ENCODE assay signal across 16 cellular contexts in the genomic region with DNA sequence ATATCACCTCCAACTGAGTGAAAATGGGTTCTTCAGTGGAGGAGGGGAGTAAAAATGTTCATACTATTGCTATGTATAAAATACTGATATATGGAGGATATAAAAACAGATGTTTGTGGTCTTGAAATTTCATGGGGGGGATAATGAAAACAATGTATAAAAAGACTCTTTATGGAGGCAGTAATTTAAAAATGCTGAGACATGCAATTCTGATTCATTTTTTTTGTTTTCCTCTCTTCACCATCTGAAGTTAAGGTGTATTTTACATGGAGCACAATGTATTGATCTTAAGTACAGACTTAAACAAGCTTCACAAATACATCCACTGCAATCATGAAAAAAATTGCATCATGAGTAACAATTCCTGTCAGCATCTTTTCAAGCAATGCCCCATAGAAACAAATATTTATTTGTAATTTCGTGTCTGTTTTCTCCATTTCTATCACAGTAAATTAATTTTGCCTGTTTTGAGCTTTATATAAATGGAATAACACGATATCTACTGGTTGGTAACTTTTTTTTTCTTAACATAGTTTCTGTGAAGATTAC.
DNase-seq lines count a peak whose midpoint lies in the region; ATAC-seq, FAIRE-seq and TF ChIP-seq lines count a peak whose summit lies in the region.
"Had no signal": no experiment of that assay in that cellular context is flagged by ENCODE, and none has a peak within 500 bp of the region (broad histone marks: within the 10 kb centered on the region; RNA-seq: fewer than 3 reads in every experiment).

No MANE protein-coding gene starts in this region.

- H3K9ac ChIP-seq in H1 (replicated peaks in 1 of 4; ENCODE audit: extremely low read depth in 1 of 4, low read depth in 3 of 4, low read length in 3 of 4) (no peak overlapping the region), SK-N-SH (no peak overlapping the region)

- 0 out of 2 replicates have a peak overlapping the region, but pooled peaks have one; percentile 49 for H3K27ac Mint-ChIP-seq in GM23338
- no peak overlapping the region for H3K27ac Mint-ChIP-seq in chondrocyte (ENCODE audit: unreplicated experiment)
- H3K27ac Mint-ChIP-seq: CD4-positive, CD25-positive, alpha-beta regulatory T cell; CD8-positive, alpha-beta memory T cell; H9 had no signal

- H3K9me2 ChIP-seq in GM23338 (ENCODE audit: insufficient read depth) (no peaks in the 10 kb centered on the region), PC-9 (ENCODE audit: insufficient read depth) (0 out of 2 replicates have a peak, but pooled peaks cover 6% of the 10 kb centered on the region), SK-N-SH (no peaks in the 10 kb centered on the region)

- H2BK15ac ChIP-seq in H1 (ENCODE audit: low read length) = no peak overlapping the region

- H4K91ac ChIP-seq in H1 (replicated peaks; ENCODE audit: insufficient read length, low read length) = no peak overlapping the region

- no peak overlapping the region for H2BK120ac ChIP-seq in H1 (replicated peaks; ENCODE audit: low read depth, low read length)

- no peak overlapping the region for H2BK20ac ChIP-seq in H1 (ENCODE audit: low read length)

- no peak overlapping the region for H3K14ac ChIP-seq in H1 (ENCODE audit: insufficient read length)

- intact Hi-C loops in PC-9 (cut with micrococcal nuclease; ENCODE audit: unreplicated experiment) = no loop called here

- H3K79me2 ChIP-seq in GM23338 (replicated peaks; ENCODE audit: insufficient read depth) (no peaks in the 10 kb centered on the region), PC-9 (ENCODE audit: low read depth) (no peaks in the 10 kb centered on the region), H1 (ENCODE audit: control insufficient read depth in 1 of 2, insufficient read depth in 2 of 2, low read length in 2 of 2) (no peaks in the 10 kb centered on the region), SK-N-SH (ENCODE audit: insufficient read depth) (no peaks in the 10 kb centered on the region)

- TF ChIP-seq RAD21 in A549 (conservative IDR thresholded peaks at IDR 0.05 in 1 of 2, IDR thresholded peaks at IDR 0.05 in 1 of 2) (no peak), H1 (IDR thresholded peaks at IDR 0.05 in 1 of 2, conservative IDR thresholded peaks at IDR 0.05 in 1 of 2; ENCODE audit: low read depth in 2 of 2, low read length in 2 of 2) (no peak), SK-N-SH (IDR thresholded peaks at IDR 0.05; ENCODE audit: low read length) (no peak)

- TF ChIP-seq CTCF in A549 (IDR thresholded peaks at IDR 0.05) (no peak), GM23338 (conservative IDR thresholded peaks at IDR 0.05; ENCODE audit: low read depth in 2 of 2) (no peak), PC-9 (conservative IDR thresholded peaks at IDR 0.05) (no peak), H1 (IDR thresholded peaks at IDR 0.05; ENCODE audit: control extremely low read depth in 1 of 3, insufficient read depth in 1 of 3, low read depth in 1 of 3, low read length in 3 of 3) (no peak), chondrocyte (IDR thresholded peaks at IDR 0.05) (no peak), SK-N-SH (IDR thresholded peaks at IDR 0.05) (no peak)

- BruUV-seq in PC-9 (replicated peaks; lab: Mats Ljungman, UMichigan) = no TSS peak

- H3K56ac ChIP-seq in H1 (replicated peaks; ENCODE audit: insufficient read length, low read depth, low read length) = no peak overlapping the region

- CTCF ChIA-PET in A549 (lab: Yijun Ruan, JAX) (no interaction called here), PC-9 (lab: Charles Lee) (no interaction called here), H1 (lab: Charles Lee; ENCODE audit: partially characterized antibody) (no interaction called here), SK-N-SH (lab: Yijun Ruan, JAX) (no interaction called here)

- no peak overlapping the region for H2AK5ac ChIP-seq in H1 (ENCODE audit: low read depth, low read length)

- no peaks in the 10 kb centered on the region for H3K36me3 Mint-ChIP-seq in GM23338 (ENCODE audit: low read depth)
- H3K36me3 Mint-ChIP-seq in chondrocyte (ENCODE audit: low read depth) = no peaks in the 10 kb centered on the region
- H3K36me3 Mint-ChIP-seq: CD4-positive, CD25-positive, alpha-beta regulatory T cell; CD8-positive, alpha-beta memory T cell had no signal

- TF ChIP-seq POLR2A in A549 (IDR thresholded peaks at IDR 0.05; ENCODE audit: low read length) = no peak
- no peak for TF ChIP-seq POLR2A in H1 (IDR thresholded peaks at IDR 0.05; ENCODE audit: control extremely low read depth in 1 of 2, low read depth in 2 of 2, low read length in 2 of 2)

- POLR2A ChIA-PET in A549 (lab: Yijun Ruan, JAX) = no interaction called here
- POLR2A ChIA-PET in PC-9 (lab: Charles Lee; ENCODE audit: unreplicated experiment) = no interaction called here
- POLR2A ChIA-PET in H1 (lab: Charles Lee; ENCODE audit: partially characterized antibody) = no interaction called here
- POLR2A ChIA-PET in SK-N-SH (lab: Yijun Ruan, JAX) = no interaction called here

- H3F3A ChIP-seq in GM23338 (replicated peaks; ENCODE audit: low read depth) (no peaks in the 10 kb centered on the region), PC-9 (ENCODE audit: insufficient read depth, low read depth) (no peaks in the 10 kb centered on the region), SK-N-SH (replicated peaks; ENCODE audit: insufficient read depth) (no peaks in the 10 kb centered on the region)

- H4K8ac ChIP-seq in H1 (ENCODE audit: extremely low read depth, insufficient read depth, low read length) = no peak overlapping the region

- TF ChIP-seq EP300 in A549 (IDR thresholded peaks at IDR 0.05) (no peak), H1 (IDR thresholded peaks at IDR 0.05; ENCODE audit: borderline replicate concordance in 1 of 2, low read depth in 2 of 2, low read length in 2 of 2) (no peak), SK-N-SH (IDR thresholded peaks at IDR 0.05; ENCODE audit: borderline replicate concordance in 1 of 2, low read depth in 1 of 2, low read length in 1 of 2) (no peak)

- ATAC-seq in A549 = no peak
- no peak for ATAC-seq in GM23338

- H3K4me3 Mint-ChIP-seq in GM23338 = no peak overlapping the region
- no peak overlapping the region for H3K4me3 Mint-ChIP-seq in chondrocyte (ENCODE audit: unreplicated experiment)
- H3K4me3 Mint-ChIP-seq: CD4-positive, CD25-positive, alpha-beta regulatory T cell; CD8-positive, alpha-beta memory T cell; H9 had no signal

- DNase-seq in A549 (ENCODE audit: low read depth in 1 of 2, low spot score in 1 of 2) (no peak), GM23338 (ENCODE audit: low spot score) (no peak), PC-9 (no peak), H1 (ENCODE audit: low read depth in 1 of 2, low spot score in 2 of 2) (no peak), chondrocyte (ENCODE audit: low spot score) (no peak), SK-N-SH (no peak)
- DNase-seq: ACHN; BE2C; C1 segment of cervical spinal cord; CD4-positive, CD25-positive, alpha-beta regulatory T cell; CD8-positive, alpha-beta memory T cell; COR-L47; GOT3; H9; KBM-7 had no signal

- H3K4me3 ChIP-seq in A549 (no peak overlapping the region), GM23338 (no peak overlapping the region), PC-9 (no peak overlapping the region), H1 (ENCODE audit: extremely low read depth in 1 of 4, insufficient read depth in 2 of 4, low read depth in 3 of 4, low read length in 4 of 4) (no peak overlapping the region), SK-N-SH (ENCODE audit: low read depth in 2 of 2, low read length in 1 of 2) (no peak overlapping the region)

- no peak overlapping the region for H2AFZ ChIP-seq in GM23338
- H2AFZ ChIP-seq in PC-9 = peak overlapping the region; percentile 11; the same call in 1 of the 2 replicates
- H2AFZ ChIP-seq in H1 (ENCODE audit: low read length) = no peak overlapping the region
- H2AFZ ChIP-seq in SK-N-SH (ENCODE audit: low read depth) = no peak overlapping the region

- H3K4me1 Mint-ChIP-seq in GM23338 (no peaks in the 10 kb centered on the region), chondrocyte (ENCODE audit: low read depth) (no peaks in the 10 kb centered on the region)
- H3K4me1 Mint-ChIP-seq: CD4-positive, CD25-positive, alpha-beta regulatory T cell; CD8-positive, alpha-beta memory T cell; H9 had no signal

- H3K9me3 ChIP-seq in A549 (no peaks in the 10 kb centered on the region), PC-9 (ENCODE audit: insufficient read depth, low read depth) (no peaks in the 10 kb centered on the region; the same call in 1 of the 2 replicates), H1 (ENCODE audit: insufficient read depth in 2 of 2, low read depth in 1 of 2, low read length in 1 of 2) (no peaks in the 10 kb centered on the region), SK-N-SH (no peaks in the 10 kb centered on the region)
- H3K9me3 ChIP-seq: BE2C had no signal

- no peak overlapping the region for H3K4ac ChIP-seq in H1 (replicated peaks; ENCODE audit: insufficient read length, low read depth, low read length)

- H4K20me1 ChIP-seq in GM23338 (replicated peaks; ENCODE audit: insufficient read depth) = no peaks in the 10 kb centered on the region
- H4K20me1 ChIP-seq in PC-9 (ENCODE audit: insufficient read depth) = no peaks in the 10 kb centered on the region
- no peaks in the 10 kb centered on the region for H4K20me1 ChIP-seq in H1 (replicated peaks in 1 of 2; ENCODE audit: control insufficient read depth in 1 of 2, insufficient read depth in 2 of 2, low read length in 2 of 2)
- H4K20me1 ChIP-seq in SK-N-SH (ENCODE audit: insufficient read depth) = no peaks in the 10 kb centered on the region

- H3K4me1 ChIP-seq in A549 (no peaks in the 10 kb centered on the region), GM23338 (ENCODE audit: insufficient read depth) (no peaks in the 10 kb centered on the region), PC-9 (replicated peaks; ENCODE audit: insufficient read depth) (no peaks in the 10 kb centered on the region), H1 (replicated peaks in 1 of 4; ENCODE audit: control insufficient read depth in 3 of 4, insufficient read depth in 4 of 4, low read length in 3 of 4) (no peaks in the 10 kb centered on the region), SK-N-SH (ENCODE audit: control insufficient read depth in 1 of 2, insufficient read depth in 2 of 2, low read depth in 1 of 2, low read length in 1 of 2) (no peaks in the 10 kb centered on the region; a peak in 1 of 4 replicates)
- H3K4me1 ChIP-seq: BE2C had no signal

- H3K9me3 Mint-ChIP-seq in GM23338 = no peaks in the 10 kb centered on the region
- no peaks in the 10 kb centered on the region for H3K9me3 Mint-ChIP-seq in chondrocyte (ENCODE audit: low read depth)
- H3K9me3 Mint-ChIP-seq: H9 had no signal

- H3K27ac ChIP-seq in A549 (no peak overlapping the region), GM23338 (ENCODE audit: low read depth) (no peak overlapping the region), PC-9 (no peak overlapping the region), H1 (ENCODE audit: low read depth, low read length) (no peak overlapping the region), SK-N-SH (ENCODE audit: low read depth in 2 of 2, low read length in 1 of 2) (no peak overlapping the region)

- no peak overlapping the region for H3K18ac ChIP-seq in H1 (ENCODE audit: extremely low read depth, low read length)

- H3K36me3 ChIP-seq in GM23338 (ENCODE audit: insufficient read depth) = no peaks in the 10 kb centered on the region
- H3K36me3 ChIP-seq in PC-9 (ENCODE audit: low read depth) = no peaks in the 10 kb centered on the region
- no peaks in the 10 kb centered on the region for H3K36me3 ChIP-seq in H1 (ENCODE audit: control insufficient read depth in 2 of 4, insufficient read depth in 4 of 4, low read length in 3 of 4)
- H3K36me3 ChIP-seq in SK-N-SH (replicated peaks in 1 of 2; ENCODE audit: control insufficient read depth in 1 of 2, insufficient read depth in 2 of 2, low read length in 1 of 2) = no peaks in the 10 kb centered on the region
- H3K36me3 ChIP-seq: BE2C had no signal

- no peak overlapping the region for H2BK5ac ChIP-seq in H1 (ENCODE audit: low read depth, low read length)

- H2BK12ac ChIP-seq in H1 (ENCODE audit: low read depth, low read length) = no peak overlapping the region

- H4K5ac ChIP-seq in H1 (ENCODE audit: insufficient read length, low read depth, low read length) = no peak overlapping the region

- H3K4me2 ChIP-seq in A549 (no peak overlapping the region), GM23338 (no peak overlapping the region), PC-9 (no peak overlapping the region), H1 (ENCODE audit: insufficient read depth in 1 of 2, low read depth in 2 of 2, low read length in 2 of 2) (no peak overlapping the region), SK-N-SH (no peak overlapping the region)

- no peaks in the 10 kb centered on the region for H3K27me3 Mint-ChIP-seq in GM23338 (ENCODE audit: insufficient read depth, low read depth, poor library complexity)
- no peaks in the 10 kb centered on the region for H3K27me3 Mint-ChIP-seq in chondrocyte (ENCODE audit: low read depth)
- H3K27me3 Mint-ChIP-seq: CD4-positive, CD25-positive, alpha-beta regulatory T cell; CD8-positive, alpha-beta memory T cell had no signal

- no peak for FAIRE-seq in A549 (lab: Jason Lieb, UNC)
- FAIRE-seq in H1 (lab: Jason Lieb, UNC) = no peak
- FAIRE-seq: GM12891 had no signal

- no peak overlapping the region for H3K23ac ChIP-seq in H1 (ENCODE audit: insufficient read length)

- H3K79me1 ChIP-seq in H1 (ENCODE audit: low read depth, low read length) = no peaks in the 10 kb centered on the region

- no peaks in the 10 kb centered on the region for H3K23me2 ChIP-seq in H1 (ENCODE audit: low read depth, low read length)

- 9% methylated on average over 2 of the region's 2 CpGs for WGBS in A549 (ENCODE audit: missing lambda C conversion rate)
- 98% methylated on average over 2 of the region's 2 CpGs; no CpG with 5 or more reads in 1 of the 2 experiments for WGBS in H1 (ENCODE audit: extremely low coverage in 1 of 2, insufficient coverage in 1 of 2, insufficient read length in 1 of 2, insufficient replicate concordance in 2 of 2, low coverage in 1 of 2, low lambda C conversion rate in 2 of 2, missing lambda C conversion rate in 1 of 2), 2 experiments
- 23% methylated on average over 2 of the region's 2 CpGs for WGBS in SK-N-SH (ENCODE audit: low lambda C conversion rate)

- H3K27me3 ChIP-seq in GM23338 (ENCODE audit: insufficient read depth) = no peaks in the 10 kb centered on the region
- no peaks in the 10 kb centered on the region for H3K27me3 ChIP-seq in PC-9 (ENCODE audit: insufficient read depth, low read depth)
- H3K27me3 ChIP-seq in H1 (replicated peaks in 1 of 4; ENCODE audit: control insufficient read depth in 3 of 4, extremely low read depth in 1 of 4, insufficient read depth in 3 of 4, low read length in 3 of 4) = no peaks in the 10 kb centered on the region
- no peaks in the 10 kb centered on the region for H3K27me3 ChIP-seq in SK-N-SH (ENCODE audit: insufficient read depth)
- H3K27me3 ChIP-seq: BE2C had no signal

Comparison
In these comparisons a context has a peak if more than half of its experiments do, and no peak if none do; other contexts are left out.
1. Of the 18 proteins assayed by ChIP-seq in both H1 and A549: peak only in H1: none; only in A549: none; in both: MAFK; in neither: 17.